Comparison of ENCODE assay signal across 16 cellular contexts in the genomic region with DNA sequence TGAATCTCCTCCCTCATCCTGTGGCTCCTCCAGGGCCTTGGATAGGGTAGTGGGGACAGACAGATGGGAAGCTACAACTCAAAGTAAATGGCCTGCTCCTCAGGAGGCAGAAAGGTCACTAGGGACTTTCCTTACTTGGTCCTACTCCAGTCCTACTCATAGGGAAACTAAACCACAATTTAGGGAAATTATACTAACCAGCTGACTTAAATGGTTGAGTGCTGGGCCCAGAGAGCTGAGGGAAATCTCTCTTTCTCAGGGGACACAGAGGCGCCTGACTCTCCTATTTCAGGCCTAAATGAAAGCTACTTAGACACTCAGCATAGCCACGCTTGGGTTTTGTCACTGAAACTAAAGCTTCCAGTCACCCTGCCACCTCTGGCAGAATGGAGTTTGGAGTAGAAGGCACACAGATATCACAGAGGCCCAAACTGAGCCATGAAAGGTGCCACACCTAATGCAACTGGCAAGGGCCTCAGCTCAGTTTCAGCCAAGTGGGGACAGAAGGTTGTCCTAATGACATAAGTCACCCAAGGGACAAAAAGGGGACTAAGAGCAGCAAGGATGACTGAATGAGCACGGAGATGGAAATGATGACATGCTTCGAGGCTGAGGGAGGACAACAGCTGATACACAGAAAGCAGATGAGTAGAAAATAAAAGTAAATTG. TPM values are rescaled to one million over a fixed set of nuclear protein-coding genes. Genes with fewer than 3 reads are reported as not detected.
DNase-seq lines count a peak whose midpoint lies in the region; ATAC-seq lines count a peak whose summit lies in the region.
"Had no signal": no experiment of that assay in that cellular context is flagged by ENCODE, and none has a peak within 500 bp of the region (broad histone marks: within the 10 kb centered on the region; RNA-seq: fewer than 3 reads in every experiment).

No MANE protein-coding gene starts in this region.

- H2BK15ac ChIP-seq in mesenchymal stem cell (ENCODE audit: low read depth, poor library complexity, severe bottlenecking) = no peak overlapping the region

- ATAC-seq in GM19023 (IDR thresholded peaks at IDR 0.05; ENCODE audit: unreplicated experiment) (peak; percentile 84), HG02588 (IDR thresholded peaks at IDR 0.05; ENCODE audit: unreplicated experiment) (peak; percentile 90), HG03432 (IDR thresholded peaks at IDR 0.05; ENCODE audit: unreplicated experiment) (peak; percentile 85)
- ATAC-seq: heart left ventricle had no signal

- H3K14ac ChIP-seq in mesenchymal stem cell (ENCODE audit: low read length in 2 of 2) = no peak overlapping the region

- no peak overlapping the region for H2BK5ac ChIP-seq in mesenchymal stem cell (ENCODE audit: low read depth, low read length, poor library complexity, severe bottlenecking)

- no peak overlapping the region for H2BK120ac ChIP-seq in mesenchymal stem cell (ENCODE audit: low read depth, low read length)

- peaks cover 4 to 7% of the 10 kb centered on the region in 2 experiments for H3K27me3 ChIP-seq in mesenchymal stem cell (ENCODE audit: control insufficient read depth in 1 of 2, insufficient read depth in 1 of 2, low read length in 2 of 2)
- H3K27me3 ChIP-seq: SJCRH30 had no signal

- H3K9ac ChIP-seq in mesenchymal stem cell (ENCODE audit: low read length) = no peak overlapping the region

- no peaks in the 10 kb centered on the region for H3K79me1 ChIP-seq in mesenchymal stem cell (replicated peaks; ENCODE audit: low read length, poor library complexity, severe bottlenecking)

- no peak overlapping the region for H2BK12ac ChIP-seq in mesenchymal stem cell (ENCODE audit: low read length in 2 of 2)

- H3K23ac ChIP-seq in mesenchymal stem cell (ENCODE audit: low read length in 2 of 2) = no peak overlapping the region

- no peak overlapping the region for H3K27ac ChIP-seq in mesenchymal stem cell (ENCODE audit: low read length, poor library complexity, severe bottlenecking)
- H3K27ac ChIP-seq: heart left ventricle, prostate gland, SJCRH30, thoracic aorta had no signal

- peak overlapping the region; percentile 29 for H2AFZ ChIP-seq in mesenchymal stem cell (ENCODE audit: low read depth, low read length)

- H2AK5ac ChIP-seq in mesenchymal stem cell (ENCODE audit: low read length, severe bottlenecking) = no peak overlapping the region

- no peak overlapping the region for H4K91ac ChIP-seq in mesenchymal stem cell (ENCODE audit: low read length)

- DNase-seq in mesenchymal stem cell (no peak), activated gamma-delta T cell treated with Interleukin-2 at 50 U/mL for 16 hours (no peak), NCI-H146 (lab: John Stamatoyannopoulos, UW) (no peak), EL (no peak)
- no peak for DNase-seq in activated CD8-positive, alpha-beta memory T cell treated with anti-CD3 and anti-CD28 coated beads for 24 hours
- DNase-seq: activated CD4-positive, alpha-beta T cell treated with anti-CD3 and anti-CD28 coated beads, Interleukin-2, amount 10 ng/mL, durations not matched to agents 7 days and 5 days; COR-L47; dermis blood vessel endothelial cell; heart left ventricle; NCI-H2029; SJCRH30 had no signal

- 80% methylated on average over 4 of the region's 4 CpGs for WGBS in mesenchymal stem cell

- H3K9me3 ChIP-seq in mesenchymal stem cell (ENCODE audit: control insufficient read depth, low read length) = no peaks in the 10 kb centered on the region
- H3K9me3 ChIP-seq: heart left ventricle, prostate gland, SJCRH30, thoracic aorta had no signal

- no peaks in the 10 kb centered on the region for H3K36me3 ChIP-seq in mesenchymal stem cell (ENCODE audit: control insufficient read depth in 1 of 2, insufficient read depth in 2 of 2, low read depth in 1 of 2, low read length in 2 of 2)
- H3K36me3 ChIP-seq: heart left ventricle, prostate gland, SJCRH30, thoracic aorta had no signal

- no peak overlapping the region for H3K4ac ChIP-seq in mesenchymal stem cell (ENCODE audit: low read depth in 1 of 2, low read length in 2 of 2)

- no peak overlapping the region for H3K18ac ChIP-seq in mesenchymal stem cell (ENCODE audit: low read depth in 1 of 2, low read length in 2 of 2)

- H3K4me2 ChIP-seq in mesenchymal stem cell (ENCODE audit: low read length, poor library complexity, severe bottlenecking) = no peak overlapping the region

- H4K8ac ChIP-seq in mesenchymal stem cell (ENCODE audit: low read length) = no peak overlapping the region

- H3K4me3 ChIP-seq in mesenchymal stem cell (ENCODE audit: insufficient read depth in 1 of 2, low read depth in 1 of 2, low read length in 2 of 2) = no peak overlapping the region
- H3K4me3 ChIP-seq: heart left ventricle, prostate gland, SJCRH30, thoracic aorta had no signal

- H3K4me1 ChIP-seq in mesenchymal stem cell (ENCODE audit: control insufficient read depth, insufficient read depth, low read depth, low read length) = peaks cover 1% of the 10 kb centered on the region
- H3K4me1 ChIP-seq: heart left ventricle, prostate gland had no signal

RNA-seq across cellular contexts. Expression of gene CERKL, which starts 24.0 kb away (rescaled TPM):
- not detected for polyA plus RNA-seq in mesenchymal stem cell (2013, experiment 1 of 2)
- not detected for polyA plus RNA-seq in mesenchymal stem cell (2013, experiment 2 of 2)
- polyA plus RNA-seq: heart left ventricle had no signal

RNA-seq across cellular contexts. Expression of gene NEUROD1, which starts 47.5 kb away (rescaled TPM):
- polyA plus RNA-seq in mesenchymal stem cell (2013, experiment 1 of 2) = not detected
- not detected for polyA plus RNA-seq in mesenchymal stem cell (2013, experiment 2 of 2)
- polyA plus RNA-seq: heart left ventricle had no signal
